14 cellular contexts compared by ENCODE assay signal in the genomic region with DNA sequence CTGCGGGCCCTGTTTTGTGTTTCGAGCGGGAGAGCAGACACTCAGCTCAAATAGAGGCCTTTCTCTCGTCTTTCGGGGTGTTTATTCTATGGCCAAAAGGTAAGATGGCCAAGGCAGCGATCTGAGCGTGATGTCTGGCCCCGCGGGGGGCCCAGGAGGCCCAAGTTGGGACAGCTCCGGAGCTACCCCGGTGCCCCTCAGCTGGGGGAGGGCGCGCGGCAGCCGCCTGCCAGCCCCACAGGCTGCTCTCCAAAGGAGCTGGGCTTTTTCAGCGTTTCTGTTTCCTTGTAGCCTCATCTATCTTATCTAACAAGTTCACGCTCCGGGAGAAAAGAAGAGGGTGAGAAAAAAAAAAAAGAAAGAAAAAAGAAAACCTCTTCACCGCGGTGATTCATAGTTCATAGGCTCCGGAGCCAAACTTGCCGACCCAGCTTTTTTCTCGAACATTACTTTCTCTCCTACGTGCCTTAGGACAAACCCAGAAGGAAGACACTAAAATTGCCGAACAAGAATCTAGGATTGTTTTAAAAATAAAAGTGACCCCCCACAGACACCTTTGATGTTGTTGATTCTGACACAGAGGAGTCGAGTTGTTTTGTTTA. TPM values are rescaled to one million over a fixed set of nuclear protein-coding genes. Genes with fewer than 3 reads are reported as not detected.
A peak's percentile ranks its signal among the peaks of the same experiment; 100 is the strongest.
DNase-seq lines count a peak whose midpoint lies in the region; ATAC-seq and TF ChIP-seq lines count a peak whose summit lies in the region.
"Had no signal": no experiment of that assay in that cellular context is flagged by ENCODE, and none has a peak within 500 bp of the region (broad histone marks: within the 10 kb centered on the region; RNA-seq: fewer than 3 reads in every experiment).

No MANE protein-coding gene starts in this region.

- no peak overlapping the region for H2BK15ac ChIP-seq in mesendoderm (replicated peaks; ENCODE audit: low read depth)

- no peaks in the 10 kb centered on the region for H3K79me1 ChIP-seq in mesendoderm (ENCODE audit: low read length)

- H3K79me2 ChIP-seq in mammary epithelial cell (ENCODE audit: insufficient read depth, low read length) (no peaks in the 10 kb centered on the region), mesendoderm (ENCODE audit: control insufficient read depth, insufficient read depth, low read length) (no peaks in the 10 kb centered on the region)

- H3K9ac ChIP-seq in mammary epithelial cell (ENCODE audit: insufficient read depth, low read length) = no peak overlapping the region
- H3K9ac ChIP-seq in mesendoderm (ENCODE audit: low read length) = no peak overlapping the region

- in situ Hi-C loops in mammary epithelial cell (cut with MboI; ENCODE audit: low sequenced_read_pairs in 2 of 2) = loop anchor here (10.0 to 25.0 kb wide), 3 partner anchors 776 to 1453 kb away; no protein-coding TSS in a partner anchor

- no peaks in the 10 kb centered on the region for H3K36me3 Mint-ChIP-seq in brain
- H3K36me3 Mint-ChIP-seq in type B pancreatic cell = no peaks in the 10 kb centered on the region
- H3K36me3 Mint-ChIP-seq: IgD-negative memory B cell had no signal

- no peak overlapping the region for H4K5ac ChIP-seq in mesendoderm (ENCODE audit: low read length)

- peak; percentile 21 for DNase-seq in mammary epithelial cell
- DNase-seq in breast epithelium (ENCODE audit: low spot score in 2 of 2) = no peak
- peak; percentile 84 for DNase-seq in mesendoderm
- no peak for DNase-seq in type B pancreatic cell (ENCODE audit: extremely low spot score, unreplicated experiment)
- no peak for DNase-seq in T1000 (lab: John Stamatoyannopoulos, UW)
- no peak for DNase-seq in NCI-H774 (lab: John Stamatoyannopoulos, UW)
- DNase-seq: activated T-cell treated with anti-CD3 and anti-CD28 coated beads, Interleukin-2, amount 50 U/mL, for 1 hour; hippocampal formation; SIG-M5; sigmoid colon; transverse colon had no signal

- no peak overlapping the region for H3K18ac ChIP-seq in mesendoderm (ENCODE audit: low read length)

- no peak overlapping the region for H2AK5ac ChIP-seq in mesendoderm (ENCODE audit: low read length)

- no TSS peak for BruUV-seq in mammary epithelial cell (replicated peaks; lab: Mats Ljungman, UMichigan)

- H2AFZ ChIP-seq in mammary epithelial cell (ENCODE audit: low read depth, low read length) = no peak overlapping the region

- CTCF ChIA-PET in mammary epithelial cell (lab: Charles Lee; ENCODE audit: low non-redundant PET) = interaction anchor here (0.6 kb wide), 1 partner anchor 14 kb away, joined by 8 read pairs; no protein-coding TSS in a partner anchor

- H3K9me3 Mint-ChIP-seq in brain (peaks cover 0 to 11% (median 0%) of the 10 kb centered on the region in 5 experiments), type B pancreatic cell (no peaks in the 10 kb centered on the region)

- whole genome bisulfite sequencing in mammary epithelial cell (ENCODE audit: low coverage, missing lambda C conversion rate) = 9% methylated on average over 13 of the region's 26 CpGs
- WGBS in mesendoderm (ENCODE audit: extremely low coverage, insufficient coverage, low lambda C conversion rate) = no CpG with 5 or more reads among the region's 26 CpGs

- H3K4me1 ChIP-seq in mammary epithelial cell (ENCODE audit: insufficient read depth, low read length) = no peaks in the 10 kb centered on the region
- H3K4me1 ChIP-seq in breast epithelium = no peaks in the 10 kb centered on the region
- peaks cover 3% of the 10 kb centered on the region for H3K4me1 ChIP-seq in mesendoderm (ENCODE audit: control insufficient read depth, low read depth, low read length)

- no peak overlapping the region for H3K23ac ChIP-seq in mesendoderm (ENCODE audit: low read length)

- no peaks in the 10 kb centered on the region for H4K20me1 ChIP-seq in mammary epithelial cell (ENCODE audit: insufficient read depth, low read length)

- H3K27me3 Mint-ChIP-seq in brain = peaks cover 51% of the 10 kb centered on the region
- peaks cover 100% of the 10 kb centered on the region for H3K27me3 Mint-ChIP-seq in type B pancreatic cell

- H3K27ac Mint-ChIP-seq in brain (peak overlapping the region in 4 of 5 experiments; percentile 93 to 100 (median 99)), type B pancreatic cell (peak overlapping the region; percentile 19)

- no peak overlapping the region for H4K8ac ChIP-seq in mesendoderm (ENCODE audit: low read depth, low read length)

- H3K27ac ChIP-seq in mammary epithelial cell (ENCODE audit: insufficient read depth, low read depth, low read length) (no peak overlapping the region), breast epithelium (no peak overlapping the region), mesendoderm (ENCODE audit: low read depth, low read length) (no peak overlapping the region)
- H3K27ac ChIP-seq: sigmoid colon, transverse colon had no signal

- dilution Hi-C loops in mammary epithelial cell (cut with HindIII; ENCODE audit: low sequenced_read_pairs) = no loop called here

- no peak overlapping the region for H2BK5ac ChIP-seq in mesendoderm (ENCODE audit: low read length)

- no peak overlapping the region for H3K4ac ChIP-seq in mesendoderm (ENCODE audit: low read depth, low read length)

- no peak overlapping the region for H3K56ac ChIP-seq in mesendoderm (ENCODE audit: low read length)

- H3K4me3 ChIP-seq in mammary epithelial cell (replicated peaks in 1 of 3; ENCODE audit: insufficient read depth in 1 of 3, low read depth in 2 of 3, low read length in 3 of 3) (no peak overlapping the region), breast epithelium (no peak overlapping the region), mesendoderm (ENCODE audit: low read length) (no peak overlapping the region)
- H3K4me3 ChIP-seq: sigmoid colon, transverse colon had no signal

- H3K9me3 ChIP-seq in mammary epithelial cell (replicated peaks; ENCODE audit: insufficient read depth, low read length) (no peaks in the 10 kb centered on the region), breast epithelium (no peaks in the 10 kb centered on the region)
- H3K9me3 ChIP-seq: sigmoid colon, transverse colon had no signal

- H3K4me2 ChIP-seq in mammary epithelial cell (ENCODE audit: insufficient read depth, low read depth, low read length) (peak overlapping the region; percentile 22), mesendoderm (ENCODE audit: low read length) (peak overlapping the region; percentile 27)

- H3K4me3 Mint-ChIP-seq in brain (peak overlapping the region; percentile 70 to 99 (median 85)), type B pancreatic cell (peak overlapping the region; percentile 78)

- no peak for ATAC-seq in GM21390 (IDR thresholded peaks at IDR 0.05; ENCODE audit: unreplicated experiment)

- peak overlapping the region; percentile 24 for H2BK120ac ChIP-seq in mesendoderm (ENCODE audit: low read depth, low read length)

- no peak for TF ChIP-seq CTCF in mammary epithelial cell (conservative IDR thresholded peaks at IDR 0.05 in 1 of 2, IDR thresholded peaks at IDR 0.05 in 1 of 2; ENCODE audit: extremely low read depth in 1 of 2, insufficient read depth in 1 of 2, low read depth in 1 of 2, low read length in 2 of 2)
- no peak for TF ChIP-seq CTCF in breast epithelium (IDR thresholded peaks at IDR 0.05)
- TF ChIP-seq CTCF in brain (conservative IDR thresholded peaks at IDR 0.05) = no peak
- TF ChIP-seq CTCF in type B pancreatic cell (conservative IDR thresholded peaks at IDR 0.05) = no peak

- no peak for TF ChIP-seq POLR2A in breast epithelium (IDR thresholded peaks at IDR 0.05)

- H3K27me3 ChIP-seq in mammary epithelial cell (ENCODE audit: insufficient read depth, low read length) (peaks cover 85% of the 10 kb centered on the region), breast epithelium (peaks cover 0 to 98% of the 10 kb centered on the region in 2 donors), mesendoderm (ENCODE audit: insufficient read depth, low read length, poor library complexity) (peaks cover 60% of the 10 kb centered on the region)

- no peaks in the 10 kb centered on the region for H3K36me3 ChIP-seq in mammary epithelial cell (ENCODE audit: insufficient read depth, low read length)
- H3K36me3 ChIP-seq in breast epithelium = no peaks in the 10 kb centered on the region
- no peaks in the 10 kb centered on the region for H3K36me3 ChIP-seq in mesendoderm (ENCODE audit: control insufficient read depth, insufficient read depth, low read length)
- H3K36me3 ChIP-seq: sigmoid colon, transverse colon had no signal

- H3K4me1 Mint-ChIP-seq in brain (peaks cover 71% of the 10 kb centered on the region), type B pancreatic cell (ENCODE audit: unreplicated experiment) (peaks cover 20% of the 10 kb centered on the region)

- intact Hi-C loops in mammary epithelial cell (cut with micrococcal nuclease) (loop anchor here (5.0 to 10.0 kb wide), 2 partner anchors 1513 to 1686 kb away; no protein-coding TSS in a partner anchor), breast epithelium (cut with DNase I; ENCODE audit: low total_unique reads) (loop anchor here (5.0 kb wide), 1 partner anchor 1952 kb away; no protein-coding TSS in a partner anchor)

RNA-seq across cellular contexts. Expression of a gene that starts 7.4 kb away (rescaled TPM):
- total RNA-seq in mammary epithelial cell (not detected), breast epithelium (not detected), type B pancreatic cell (ENCODE audit: low replicate concordance) (0.10 and 1.7 TPM in 2 replicates)
- polyA plus RNA-seq in mammary epithelial cell (not detected), brain (ENCODE audit: insufficient read depth, low read depth, low replicate concordance) (28.3 TPM)
- polyA minus RNA-seq in mammary epithelial cell = not detected
- polyA plus RNA-seq in mesendoderm (2013, experiment 1 of 2) = 0.10 TPM
- polyA plus RNA-seq in mesendoderm (2013, experiment 2 of 2) = 0.10 TPM
- total RNA-seq: sigmoid colon, transverse colon had no signal
- polyA plus RNA-seq: IgD-negative memory B cell had no signal

Comparison
In these comparisons a context has a peak if more than half of its experiments do, and no peak if none do; other contexts are left out.
1. DNase-seq: peak in mammary epithelial cell (single experiment) and mesendoderm (single experiment); none in breast epithelium (0 of 2), type B pancreatic cell (single experiment), T1000 (single experiment) and NCI-H774 (single experiment).